ENCODE assay signal across 1 cellular context in the genomic region with DNA sequence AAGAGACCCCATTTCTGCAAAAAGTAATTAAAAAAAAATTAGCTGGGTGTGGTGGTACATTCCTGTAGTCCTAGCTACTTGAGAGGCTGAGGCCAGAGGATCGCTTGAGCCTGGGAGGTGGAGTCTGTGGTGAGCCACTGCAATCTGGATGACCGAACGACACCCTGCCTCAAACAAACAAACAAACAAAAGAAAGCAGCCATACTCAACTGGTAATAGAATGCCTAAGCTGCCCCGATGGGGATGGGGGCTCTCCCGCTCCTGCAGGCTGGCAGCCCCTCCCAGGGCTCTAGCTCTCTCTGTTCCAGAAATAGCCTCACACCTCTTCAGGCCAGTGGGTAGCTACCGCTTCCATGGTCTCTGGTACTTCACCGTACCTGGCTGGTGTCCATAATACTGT.
TF ChIP-seq lines count a peak whose summit lies in the region.

No MANE protein-coding gene starts in this region.

TF ChIP-seq in SK-N-SH treated with all-trans-retinoic acid at 6 μM for 48 hours, 23 proteins besides CTCF, POLR2A, EP300 and RAD21:
- TF ChIP-seq PATZ1 (CRISPR knock-in tag; IDR thresholded peaks at IDR 0.05; ENCODE audit: borderline replicate concordance) (no peak), GLIS3 (CRISPR knock-in tag; IDR thresholded peaks at IDR 0.05) (no peak), TCF4 (CRISPR knock-in tag; IDR thresholded peaks at IDR 0.05; ENCODE audit: borderline replicate concordance) (no peak), OSR1 (CRISPR knock-in tag; IDR thresholded peaks at IDR 0.05) (no peak), ZFP30 (CRISPR knock-in tag; IDR thresholded peaks at IDR 0.05) (no peak), ZNF565 (CRISPR knock-in tag; conservative IDR thresholded peaks at IDR 0.05; ENCODE audit: low read depth) (no peak), ARNTL (CRISPR knock-in tag; IDR thresholded peaks at IDR 0.05; ENCODE audit: borderline replicate concordance, low read depth) (no peak), ESRRG (CRISPR knock-in tag; IDR thresholded peaks at IDR 0.05) (no peak)
- TF ChIP-seq, protein P1, sequence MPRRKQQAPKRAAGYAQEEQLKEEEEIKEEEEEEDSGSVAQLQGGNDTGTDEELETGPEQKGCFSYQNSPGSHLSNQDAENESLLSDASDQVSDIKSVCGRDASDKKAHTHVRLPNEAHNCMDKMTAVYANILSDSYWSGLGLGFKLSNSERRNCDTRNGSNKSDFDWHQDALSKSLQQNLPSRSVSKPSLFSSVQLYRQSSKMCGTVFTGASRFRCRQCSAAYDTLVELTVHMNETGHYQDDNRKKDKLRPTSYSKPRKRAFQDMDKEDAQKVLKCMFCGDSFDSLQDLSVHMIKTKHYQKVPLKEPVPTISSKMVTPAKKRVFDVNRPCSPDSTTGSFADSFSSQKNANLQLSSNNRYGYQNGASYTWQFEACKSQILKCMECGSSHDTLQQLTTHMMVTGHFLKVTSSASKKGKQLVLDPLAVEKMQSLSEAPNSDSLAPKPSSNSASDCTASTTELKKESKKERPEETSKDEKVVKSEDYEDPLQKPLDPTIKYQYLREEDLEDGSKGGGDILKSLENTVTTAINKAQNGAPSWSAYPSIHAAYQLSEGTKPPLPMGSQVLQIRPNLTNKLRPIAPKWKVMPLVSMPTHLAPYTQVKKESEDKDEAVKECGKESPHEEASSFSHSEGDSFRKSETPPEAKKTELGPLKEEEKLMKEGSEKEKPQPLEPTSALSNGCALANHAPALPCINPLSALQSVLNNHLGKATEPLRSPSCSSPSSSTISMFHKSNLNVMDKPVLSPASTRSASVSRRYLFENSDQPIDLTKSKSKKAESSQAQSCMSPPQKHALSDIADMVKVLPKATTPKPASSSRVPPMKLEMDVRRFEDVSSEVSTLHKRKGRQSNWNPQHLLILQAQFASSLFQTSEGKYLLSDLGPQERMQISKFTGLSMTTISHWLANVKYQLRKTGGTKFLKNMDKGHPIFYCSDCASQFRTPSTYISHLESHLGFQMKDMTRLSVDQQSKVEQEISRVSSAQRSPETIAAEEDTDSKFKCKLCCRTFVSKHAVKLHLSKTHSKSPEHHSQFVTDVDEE (CRISPR knock-in tag; IDR thresholded peaks at IDR 0.05): no peak
TF ChIP-seq in SK-N-SH treated with all-trans-retinoic acid at 6 μM for 48 hours: peak in this region for 0.
